8 cellular contexts compared by ENCODE assay signal in genomic region chr2:127355407-127356008, GRCh38. TPM values are rescaled to one million over a fixed set of nuclear protein-coding genes. Genes with fewer than 3 reads are reported as not detected.
DNase-seq lines count a peak whose midpoint lies in the region; ATAC-seq and TF ChIP-seq lines count a peak whose summit lies in the region.

No MANE protein-coding gene starts in this region.

- TF ChIP-seq CTCF in AG04449 (IDR thresholded peaks at IDR 0.05; ENCODE audit: insufficient read depth, low read length, missing control alignments) = peak; percentile 30
- TF ChIP-seq CTCF in GM12874 (IDR thresholded peaks at IDR 0.05; ENCODE audit: insufficient read depth, low read depth, low read length) = peak; percentile 67
- peak; percentile 66 for TF ChIP-seq CTCF in fibroblast of villous mesenchyme (IDR thresholded peaks at IDR 0.05; ENCODE audit: insufficient read depth, low read depth, low read length)

- DNase-seq in AG04449 (ENCODE audit: low read depth, low spot score) (no peak), T follicular helper cell (ENCODE audit: low read depth) (peak; percentile 31), fibroblast of villous mesenchyme (ENCODE audit: low read depth) (peak; percentile 22), COR-L47 (lab: John Stamatoyannopoulos, UW) (no peak), COLO829 (ENCODE audit: low spot score) (no peak)
- DNase-seq in stimulated activated naive CD4-positive, alpha-beta T cell (lab: John Stamatoyannopoulos, UW) = peak in 4 of 6 experiments; percentile 17 to 46 (median 26)

- H3K4me3 ChIP-seq in AG04449 (ENCODE audit: low read depth, low read length) (no peak overlapping the region), fibroblast of villous mesenchyme (ENCODE audit: low read depth, low read length) (no peak overlapping the region)

- ATAC-seq in GM21526 (IDR thresholded peaks at IDR 0.05; ENCODE audit: low FRiP score, unreplicated experiment) = no peak

- POLR2A ChIA-PET in AG04449 (lab: Yijun Ruan, JAX) = no interaction called here

- CTCF ChIA-PET in AG04449 (lab: Yijun Ruan, JAX) = interaction anchor here (0.9 kb wide), 1 partner anchor 124 kb away, joined by 3 read pairs; no protein-coding TSS in a partner anchor

RNA-seq across cellular contexts. Expression of gene MAP3K2, which starts 32.3 kb away (rescaled TPM):
- total RNA-seq in fibroblast of villous mesenchyme = 38.4 and 53.5 TPM in 2 replicates

Comparison
In these comparisons a context has a peak if more than half of its experiments do, and no peak if none do; other contexts are left out.
1. DNase-seq: peak in T follicular helper cell (single experiment), fibroblast of villous mesenchyme (single experiment) and stimulated activated naive CD4-positive, alpha-beta T cell (4 of 6); none in AG04449 (single experiment), COR-L47 (single experiment) and COLO829 (single experiment).
2. Peak in every context shown above with its lines, with median percentiles within 50 percentile points of each other: CTCF ChIP-seq.